Comparison of ENCODE assay signal across 23 cellular contexts in genomic region chr4:4490816-4491215, GRCh38. TPM values are rescaled to one million over a fixed set of nuclear protein-coding genes. Genes with fewer than 3 reads are reported as not detected.
A peak's percentile ranks its signal among the peaks of the same experiment; 100 is the strongest.
DNase-seq lines count a peak whose midpoint lies in the region; ATAC-seq, FAIRE-seq and TF ChIP-seq lines count a peak whose summit lies in the region.
"Had no signal": no experiment of that assay in that cellular context is flagged by ENCODE, and none has a peak within 500 bp of the region (broad histone marks: within the 10 kb centered on the region; RNA-seq: fewer than 3 reads in every experiment).

No MANE protein-coding gene starts in this region.

- H3K4me3 ChIP-seq in HepG2 (replicated peaks in 1 of 3; ENCODE audit: insufficient read depth in 1 of 3, low read depth in 2 of 3, low read length in 3 of 3) = peak overlapping the region in 1 of 3 experiments; percentile 20; a peak in 1 of 6 replicates
- H3K4me3 ChIP-seq in right lobe of liver = no peak overlapping the region
- no peak overlapping the region for H3K4me3 ChIP-seq in SU-DHL-6 (ENCODE audit: insufficient read depth, low read length, poor library complexity, severe bottlenecking)
- no peak overlapping the region for H3K4me3 ChIP-seq in kidney (ENCODE audit: low read length in 2 of 2)
- H3K4me3 ChIP-seq: BLaER1 treated with 17β-estradiol and CSF1 and Interleukin-3, amounts not matched to agents 10 nM and 100 nM had no signal

- peak overlapping the region; percentile 52 for H3K4me2 ChIP-seq in HepG2 (ENCODE audit: low read depth, low read length)
- H3K4me2 ChIP-seq in SU-DHL-6 (ENCODE audit: low read depth, low read length, poor library complexity, severe bottlenecking) = peak overlapping the region; percentile 85

- no peak for TF ChIP-seq RAD21 in HepG2 (CRISPR knock-in tag; IDR thresholded peaks at IDR 0.05)

- H3K79me2 ChIP-seq in HepG2 (ENCODE audit: insufficient read depth, low read length) (peaks cover 28% of the 10 kb centered on the region), SU-DHL-6 (ENCODE audit: insufficient read depth, low read length) (no peaks in the 10 kb centered on the region)

- H3K27me3 ChIP-seq in HepG2 (ENCODE audit: control insufficient read depth in 1 of 2, insufficient read depth in 2 of 2, low read length in 2 of 2) = no peaks in the 10 kb centered on the region
- no peaks in the 10 kb centered on the region for H3K27me3 ChIP-seq in right lobe of liver
- no peaks in the 10 kb centered on the region for H3K27me3 ChIP-seq in SU-DHL-6 (ENCODE audit: low read length)
- H3K27me3 ChIP-seq: BLaER1 treated with 17β-estradiol and CSF1 and Interleukin-3, amounts not matched to agents 10 nM and 100 nM had no signal

- CTCF ChIA-PET in HepG2 (lab: Yijun Ruan, JAX; ENCODE audit: low intra/inter-chr PET ratio, low total read pairs) = no interaction called here

- no peak for TF ChIP-seq POLR2A in HepG2 (IDR thresholded peaks at IDR 0.05; ENCODE audit: insufficient read depth in 1 of 2, low read depth in 2 of 2, low read length in 2 of 2)
- no peak for TF ChIP-seq POLR2A in right lobe of liver (IDR thresholded peaks at IDR 0.05)

- peak overlapping the region; percentile 36 for H3K27ac ChIP-seq in HepG2 (ENCODE audit: extremely low read length, insufficient read depth, low read length)
- no peak overlapping the region for H3K27ac ChIP-seq in right lobe of liver
- no peak overlapping the region for H3K27ac ChIP-seq in SU-DHL-6 (ENCODE audit: low read depth, low read length)
- H3K27ac ChIP-seq in kidney (ENCODE audit: low read depth in 2 of 2, low read length in 2 of 2) = no peak overlapping the region
- H3K27ac ChIP-seq: 22Rv1 had no signal

- H4K20me1 ChIP-seq in HepG2 (ENCODE audit: insufficient read depth, low read length) = no peaks in the 10 kb centered on the region
- 0 out of 2 replicates have a peak, but pooled peaks cover 1% of the 10 kb centered on the region for H4K20me1 ChIP-seq in SU-DHL-6 (ENCODE audit: low read depth, low read length)

- peak; percentile 34 for DNase-seq in HepG2 (ENCODE audit: low spot score)
- no peak for DNase-seq in right lobe of liver
- no peak for DNase-seq in kidney
- DNase-seq in NCI-H82 treated with DMSO at 0.1 percent for 48 hours (lab: John Stamatoyannopoulos, UW; ENCODE audit: unreplicated experiment) = no peak
- DNase-seq in NCI-H2107 (lab: John Stamatoyannopoulos, UW) = no peak
- no peak for DNase-seq in NOMO-1 treated with DMSO at 0.1 percent for 48 hours (lab: John Stamatoyannopoulos, UW; ENCODE audit: unreplicated experiment)
- DNase-seq: CD8-positive, alpha-beta memory T cell; DMS79 treated with DMSO at 0.1 percent for 48 hours; GDM1; H7; IMR-90; Kasumi-1; MV-4-11; NCI-H1417; NCI-H187 treated with DMSO at 0.1 percent for 48 hours; NCI-H526 treated with DMSO at 0.1 percent for 48 hours; T-helper 1 cell had no signal

- intact Hi-C loops in HepG2 (cut with micrococcal nuclease; ENCODE audit: unreplicated experiment) = no loop called here
- intact Hi-C loops in right lobe of liver (cut with DNase I) = no loop called here
- intact Hi-C loops in kidney (cut with DNase I) = no loop called here

- POLR2A ChIA-PET in HepG2 (lab: Yijun Ruan, JAX) = no interaction called here

- FAIRE-seq in HepG2 (lab: Jason Lieb, UNC) (peak; percentile 12), kidney (lab: Jason Lieb, UNC) (peak; percentile 27)
- FAIRE-seq: D721Med had no signal

- no peaks in the 10 kb centered on the region for H3K9me2 ChIP-seq in SU-DHL-6 (replicated peaks; ENCODE audit: insufficient read depth, low read length)

- no peak overlapping the region for H3K9ac ChIP-seq in HepG2 (ENCODE audit: insufficient read depth, low read depth, low read length)
- no peak overlapping the region for H3K9ac ChIP-seq in SU-DHL-6 (ENCODE audit: low read length)
- no peak overlapping the region for H3K9ac ChIP-seq in kidney (ENCODE audit: low read length in 2 of 2)

- no peak overlapping the region for H2AFZ ChIP-seq in HepG2 (ENCODE audit: low read length)
- no peak overlapping the region for H2AFZ ChIP-seq in SU-DHL-6 (ENCODE audit: low read depth, low read length, severe bottlenecking)

- in situ Hi-C loops in HepG2 (cut with HindIII; ENCODE audit: extremely low pct_ligation_motif_present, low pct_unique_long_range_greater_than_20kb) = no loop called here

- no TSS peak for BruUV-seq in HepG2 (replicated peaks; lab: Mats Ljungman, UMichigan)

- H3F3A ChIP-seq in SU-DHL-6 (ENCODE audit: insufficient read depth) = peaks cover 9% of the 10 kb centered on the region; the same call in 1 of the 2 replicates

- H3K9me3 ChIP-seq in HepG2 (ENCODE audit: low read length) (no peaks in the 10 kb centered on the region), right lobe of liver (no peaks in the 10 kb centered on the region), SU-DHL-6 (ENCODE audit: insufficient read depth, low read length) (no peaks in the 10 kb centered on the region), kidney (ENCODE audit: control insufficient read depth in 1 of 2, low read length in 2 of 2) (no peaks in the 10 kb centered on the region)
- H3K9me3 ChIP-seq: BLaER1 treated with 17β-estradiol and CSF1 and Interleukin-3, amounts not matched to agents 10 nM and 100 nM had no signal

- no peak for TF ChIP-seq CTCF in HepG2 (CRISPR knock-in tag; IDR thresholded peaks at IDR 0.05)
- TF ChIP-seq CTCF in right lobe of liver (IDR thresholded peaks at IDR 0.05) = no peak
- no peak for TF ChIP-seq CTCF in SU-DHL-6 (IDR thresholded peaks at IDR 0.05; ENCODE audit: insufficient read depth, low read length, poor library complexity, severe bottlenecking)
- no peak for TF ChIP-seq CTCF in kidney (IDR thresholded peaks at IDR 0.05; ENCODE audit: borderline replicate concordance, extremely low read depth, insufficient read depth)

- H3K4me1 ChIP-seq in HepG2 (ENCODE audit: insufficient read depth, low read length) (peaks cover 87% of the 10 kb centered on the region), right lobe of liver (peaks cover 0 to 54% (median 7%) of the 10 kb centered on the region in 4 donors), kidney (ENCODE audit: control insufficient read depth in 1 of 2, insufficient read depth in 1 of 2, low read depth in 1 of 2, low read length in 2 of 2) (peaks cover 0 to 24% of the 10 kb centered on the region in 2 donors)

- ATAC-seq in HepG2 (no peak), right lobe of liver (no peak), HG03439 (IDR thresholded peaks at IDR 0.05; ENCODE audit: unreplicated experiment) (no peak)
- ATAC-seq: Right ventricle myocardium inferior had no signal

- H3K36me3 ChIP-seq in HepG2 (replicated peaks in 1 of 2; ENCODE audit: control insufficient read depth in 1 of 2, insufficient read depth in 2 of 2, low read length in 2 of 2) (no peaks in the 10 kb centered on the region), right lobe of liver (no peaks in the 10 kb centered on the region), SU-DHL-6 (ENCODE audit: low read length) (no peaks in the 10 kb centered on the region), kidney (ENCODE audit: control insufficient read depth in 1 of 2, insufficient read depth in 2 of 2, low read length in 2 of 2) (no peaks in the 10 kb centered on the region)

- TF ChIP-seq EP300 in HepG2 (IDR thresholded peaks at IDR 0.05; ENCODE audit: low read depth in 2 of 2, low read length in 2 of 2) (peak in 1 of 2 experiments; percentile 63; a peak in 2 of 4 replicates), HepG2 (CRISPR knock-in tag; IDR thresholded peaks at IDR 0.05; ENCODE audit: borderline replicate concordance) (no peak)

- 15% methylated on average over 5 of the region's 5 CpGs for WGBS in HepG2 (ENCODE audit: low lambda C conversion rate)
- WGBS in right lobe of liver (ENCODE audit: insufficient coverage, low coverage, low lambda C conversion rate, missing lambda C conversion rate) = 34% methylated on average over 5 of the region's 5 CpGs

TF ChIP-seq in HepG2, 621 proteins besides CTCF, POLR2A, EP300 and RAD21 (continues in another document):
- TF ChIP-seq NCOA2 (CRISPR knock-in tag; IDR thresholded peaks at IDR 0.05) = peak; percentile 27; the same call in 1 of the 2 replicates
- no peak for TF ChIP-seq THYN1 (CRISPR knock-in tag; IDR thresholded peaks at IDR 0.05; ENCODE audit: borderline replicate concordance, low read depth)
- TF ChIP-seq SIX1 (CRISPR knock-in tag; IDR thresholded peaks at IDR 0.05; ENCODE audit: borderline replicate concordance) = no peak
- peak; percentile 50; the same call in 1 of the 2 replicates for TF ChIP-seq NFIC (IDR thresholded peaks at IDR 0.05; ENCODE audit: low read length)
- TF ChIP-seq GATAD2A (CRISPR knock-in tag; IDR thresholded peaks at IDR 0.05) = peak; percentile 50

RNA-seq across cellular contexts. Expression of gene STX18, which starts 51.0 kb away (rescaled TPM):
- 37.1 and 41.2 TPM in 2 replicates for total RNA-seq in HepG2 (2016; rRNA removed; fragmentation: Illumina TruSeq; extraction: Trizol)
- total RNA-seq in HepG2 (2016; cell fraction: cytosol; rRNA removed; fragmentation: Illumina TruSeq; extraction: Trizol; ENCODE audit: low read depth) = 11.5 and 14.0 TPM in 2 replicates
- total RNA-seq in HepG2 (2016; cell fraction: insoluble cytoplasmic fraction; rRNA removed; fragmentation: Illumina TruSeq; extraction: Trizol) = 40.9 and 44.1 TPM in 2 replicates
- total RNA-seq in HepG2 (2016; cell fraction: membrane; rRNA removed; fragmentation: Illumina TruSeq; extraction: Trizol) = 12.6 and 15.9 TPM in 2 replicates
- 24.4 and 27.9 TPM in 2 replicates for total RNA-seq in HepG2 (2016; cell fraction: nucleus; rRNA removed; fragmentation: Illumina TruSeq; extraction: Trizol)
- polyA plus RNA-seq in HepG2 (2011; rRNA removed) = 23.9 TPM in 2 replicates
- polyA plus RNA-seq in HepG2 (2011; cell fraction: cytosol; rRNA removed) = 17.9 and 20.1 TPM in 2 replicates
- polyA plus RNA-seq in HepG2 (2011; cell fraction: nucleus; rRNA removed) = 24.6 and 26.7 TPM in 2 replicates
- polyA plus RNA-seq in HepG2 (2012) = 22.7 and 31.3 TPM in 2 replicates
- polyA plus RNA-seq in HepG2 (2016; cell fraction: cytosol; fragmentation: Illumina TruSeq; extraction: Trizol; ENCODE audit: low read depth) = 4.8 and 5.9 TPM in 2 replicates
- polyA plus RNA-seq in HepG2 (2016; cell fraction: insoluble cytoplasmic fraction; fragmentation: Illumina TruSeq; extraction: Trizol; ENCODE audit: low read depth) = 50.8 and 51.9 TPM in 2 replicates
- polyA plus RNA-seq in HepG2 (2016; cell fraction: membrane; fragmentation: Illumina TruSeq; extraction: Trizol; ENCODE audit: low read depth) = 7.5 and 10.0 TPM in 2 replicates
- polyA plus RNA-seq in HepG2 (2016; cell fraction: nucleus; fragmentation: Illumina TruSeq; extraction: Trizol; ENCODE audit: insufficient read depth, low read depth) = 47.1 and 53.3 TPM in 2 replicates
- polyA minus RNA-seq in HepG2 (2011; rRNA and poly(A)+ RNA removed; ENCODE audit: low replicate concordance) = 11.7 and 20.0 TPM in 2 replicates
- 8.2 and 11.2 TPM in 2 replicates for polyA minus RNA-seq in HepG2 (2011; cell fraction: cytosol; rRNA and poly(A)+ RNA removed)
- 42.9 and 44.3 TPM in 2 replicates for polyA minus RNA-seq in HepG2 (2011; cell fraction: nucleus; rRNA and poly(A)+ RNA removed)
- total RNA-seq in right lobe of liver = 10 to 100 TPM; 11.7 to 18.4 (median 15.8) TPM
- 37.2 TPM for total RNA-seq in kidney
- 66.8 TPM for polyA plus RNA-seq in kidney (ENCODE audit: insufficient read depth, low read depth, low replicate concordance)
